Comparison of ENCODE assay signal across 16 cellular contexts in genomic region chr17:32929588-32929987, GRCh38. TPM values are rescaled to one million over a fixed set of nuclear protein-coding genes. Genes with fewer than 3 reads are reported as not detected.
DNase-seq lines count a peak whose midpoint lies in the region; ATAC-seq and TF ChIP-seq lines count a peak whose summit lies in the region.
"Had no signal": no experiment of that assay in that cellular context is flagged by ENCODE, and none has a peak within 500 bp of the region (broad histone marks: within the 10 kb centered on the region; RNA-seq: fewer than 3 reads in every experiment).

No MANE protein-coding gene starts in this region.

- intact Hi-C loops in upper lobe of right lung (cut with DNase I) = no loop called here

- H3K9me3 Mint-ChIP-seq in activated naive CD8-positive, alpha-beta T cell (ENCODE audit: low read depth) = no peaks in the 10 kb centered on the region
- no peaks in the 10 kb centered on the region for H3K9me3 Mint-ChIP-seq in activated naive CD8-positive, alpha-beta T cell treated with anti-CD3 and anti-CD28 coated beads for 36 hours
- H3K9me3 Mint-ChIP-seq: activated CD4-positive, alpha-beta T cell treated with anti-CD3 and anti-CD28 coated beads, Interleukin-2, amount 10 ng/mL, durations not matched to agents 7 days and 5 days had no signal

- H3K4me3 ChIP-seq in ectodermal cell (ENCODE audit: insufficient read depth, low read depth, low read length) (peak overlapping the region; percentile 54), mucosa of rectum (ENCODE audit: low read length in 2 of 2) (peak overlapping the region; percentile 4 to 76), upper lobe of right lung (peak overlapping the region; percentile 56)

- H3K36me3 ChIP-seq in ectodermal cell (ENCODE audit: control insufficient read depth, insufficient read depth, low read length) (peaks cover 22% of the 10 kb centered on the region), mucosa of rectum (ENCODE audit: control insufficient read depth in 2 of 2, insufficient read depth in 2 of 2, low read length in 2 of 2) (peaks cover 18 to 22% of the 10 kb centered on the region in 2 donors), upper lobe of right lung (no peaks in the 10 kb centered on the region)
- H3K36me3 ChIP-seq: right lobe of liver had no signal

- peak overlapping the region in 1 of 2 donors; percentile 79 for H3K9ac ChIP-seq in mucosa of rectum (ENCODE audit: low read depth in 1 of 2, low read length in 2 of 2)

- H3K4me1 Mint-ChIP-seq in activated naive CD8-positive, alpha-beta T cell (ENCODE audit: low read depth) = peaks cover 2% of the 10 kb centered on the region
- H3K4me1 Mint-ChIP-seq in activated naive CD8-positive, alpha-beta T cell treated with anti-CD3 and anti-CD28 coated beads for 36 hours = no peaks in the 10 kb centered on the region

- H3K9me3 ChIP-seq in ectodermal cell (ENCODE audit: control insufficient read depth, low read length) (no peaks in the 10 kb centered on the region), mucosa of rectum (ENCODE audit: control insufficient read depth in 2 of 2, low read length in 2 of 2) (no peaks in the 10 kb centered on the region), upper lobe of right lung (no peaks in the 10 kb centered on the region)
- H3K9me3 ChIP-seq: right lobe of liver, tibial artery had no signal

- no peaks in the 10 kb centered on the region for H3K36me3 Mint-ChIP-seq in activated naive CD8-positive, alpha-beta T cell
- no peaks in the 10 kb centered on the region for H3K36me3 Mint-ChIP-seq in activated naive CD8-positive, alpha-beta T cell treated with anti-CD3 and anti-CD28 coated beads for 36 hours

- H3K4me1 ChIP-seq in ectodermal cell (ENCODE audit: control insufficient read depth, insufficient read depth, low read length) (peaks cover 17% of the 10 kb centered on the region), mucosa of rectum (ENCODE audit: control insufficient read depth in 2 of 2, insufficient read depth in 2 of 2, low read length in 2 of 2) (peaks cover 6 to 20% of the 10 kb centered on the region in 2 donors), upper lobe of right lung (peaks cover 14% of the 10 kb centered on the region)
- H3K4me1 ChIP-seq: right lobe of liver had no signal

- 20 to 26% methylated on average over 2 of the region's 2 CpGs for WGBS in ectodermal cell, 2 experiments

- no peak overlapping the region for H3K27ac Mint-ChIP-seq in activated naive CD8-positive, alpha-beta T cell
- H3K27ac Mint-ChIP-seq in activated naive CD8-positive, alpha-beta T cell treated with anti-CD3 and anti-CD28 coated beads for 36 hours = no peak overlapping the region
- H3K27ac Mint-ChIP-seq: activated CD4-positive, alpha-beta T cell treated with anti-CD3 and anti-CD28 coated beads, Interleukin-2, amount 10 ng/mL, durations not matched to agents 7 days and 5 days had no signal

- no peak overlapping the region for H3K27ac ChIP-seq in ectodermal cell (ENCODE audit: insufficient read depth, low read depth, low read length, poor library complexity, severe bottlenecking)
- no peak overlapping the region for H3K27ac ChIP-seq in mucosa of rectum (ENCODE audit: low read depth in 2 of 2, low read length in 2 of 2)
- H3K27ac ChIP-seq in upper lobe of right lung = no peak overlapping the region
- H3K27ac ChIP-seq: right lobe of liver had no signal

- no peak for ATAC-seq in upper lobe of right lung
- no peak for ATAC-seq in activated CD4-positive, CD25-positive, alpha-beta regulatory T cell treated with anti-CD3 and anti-CD28 coated beads, Interleukin-2, amount 50 U/mL, for 24 hours
- ATAC-seq: esophagus mucosa, right lobe of liver had no signal

- peak overlapping the region; percentile 18 for H3K4me3 Mint-ChIP-seq in activated naive CD8-positive, alpha-beta T cell
- no peak overlapping the region for H3K4me3 Mint-ChIP-seq in activated naive CD8-positive, alpha-beta T cell treated with anti-CD3 and anti-CD28 coated beads for 36 hours
- H3K4me3 Mint-ChIP-seq: activated CD4-positive, alpha-beta T cell treated with anti-CD3 and anti-CD28 coated beads, Interleukin-2, amount 10 ng/mL, durations not matched to agents 7 days and 5 days had no signal

- TF ChIP-seq CTCF in upper lobe of right lung (IDR thresholded peaks at IDR 0.05) = no peak

- H3K27me3 ChIP-seq in ectodermal cell (ENCODE audit: control insufficient read depth, insufficient read depth, low read length, poor library complexity, severe bottlenecking) = no peaks in the 10 kb centered on the region
- peaks cover 0 to 5% of the 10 kb centered on the region in 2 donors for H3K27me3 ChIP-seq in mucosa of rectum (ENCODE audit: control insufficient read depth in 2 of 2, insufficient read depth in 2 of 2, low read length in 2 of 2)
- peaks cover 7% of the 10 kb centered on the region for H3K27me3 ChIP-seq in upper lobe of right lung
- H3K27me3 ChIP-seq: tibial artery had no signal

- DNase-seq in activated naive CD8-positive, alpha-beta T cell treated with anti-CD3 and anti-CD28 coated beads for 36 hours = no peak
- DNase-seq in upper lobe of right lung = no peak
- DNase-seq in NCI-H2081 treated with DMSO at 0.1 percent for 48 hours (lab: John Stamatoyannopoulos, UW) = no peak
- no peak for DNase-seq in amygdala (lab: John Stamatoyannopoulos, UW)
- DNase-seq: 8988T; activated CD4-positive, alpha-beta T cell treated with anti-CD3 and anti-CD28 coated beads, Interleukin-2, amount 10 ng/mL, durations not matched to agents 7 days and 5 days; cerebellar nuclear complex; NCI-H446 treated with DMSO at 0.1 percent for 48 hours; T-helper 2 cell; tibial artery had no signal

- H3K27me3 Mint-ChIP-seq in activated naive CD8-positive, alpha-beta T cell = peaks cover 33% of the 10 kb centered on the region
- peaks cover 32% of the 10 kb centered on the region for H3K27me3 Mint-ChIP-seq in activated naive CD8-positive, alpha-beta T cell treated with anti-CD3 and anti-CD28 coated beads for 36 hours

RNA-seq across cellular contexts. Expression of gene TMEM98, which starts 1.6 kb away (rescaled TPM):
- not detected for total RNA-seq in activated naive CD8-positive, alpha-beta T cell treated with anti-CD3 and anti-CD28 coated beads for 36 hours
- 126 TPM for polyA plus RNA-seq in ectodermal cell (2013, experiment 1 of 4)
- polyA plus RNA-seq in ectodermal cell (2013, experiment 2 of 4) = 134 TPM
- 98.5 TPM for polyA plus RNA-seq in ectodermal cell (2013, experiment 3 of 4)
- 113 TPM for polyA plus RNA-seq in ectodermal cell (2013, experiment 4 of 4)
- 72.9 TPM for total RNA-seq in upper lobe of right lung

RNA-seq across cellular contexts. Expression of gene MYO1D, which starts 52.7 kb away (rescaled TPM):
- 1 to 10 TPM; 7.0 to 7.8 TPM for total RNA-seq in activated naive CD8-positive, alpha-beta T cell treated with anti-CD3 and anti-CD28 coated beads for 36 hours
- 4.1 TPM for polyA plus RNA-seq in ectodermal cell (2013, experiment 1 of 4)
- 3.5 TPM for polyA plus RNA-seq in ectodermal cell (2013, experiment 2 of 4)
- 3.0 TPM for polyA plus RNA-seq in ectodermal cell (2013, experiment 3 of 4)
- polyA plus RNA-seq in ectodermal cell (2013, experiment 4 of 4) = 4.5 TPM
- 73.3 TPM for total RNA-seq in upper lobe of right lung

Comparison
In these comparisons a context has a peak if more than half of its experiments do, and no peak if none do; other contexts are left out.
1. RNA of gene TMEM98, which starts 1.6 kb away (total RNA-seq): 72.9 TPM in upper lobe of right lung (single experiment); not detected in activated naive CD8-positive, alpha-beta T cell treated with anti-CD3 and anti-CD28 coated beads for 36 hours; every median in the first group is over 10 times any median in the second.
2. Peak in every context shown above with its lines, with median percentiles within 50 percentile points of each other: H3K4me3 ChIP-seq.